In genomic region chr7:55618913-55619312, GRCh38 we compare ENCODE assay signal across 29 cellular contexts.
"Had no signal": no experiment of that assay in that cellular context is flagged by ENCODE, and none has a peak within 500 bp of the region (broad histone marks: within the 10 kb centered on the region; RNA-seq: fewer than 3 reads in every experiment).

No MANE protein-coding gene starts in this region.

- H3K4me1 ChIP-seq: colonic mucosa, esophagus muscularis mucosa, esophagus squamous epithelium, gastrocnemius medialis, gastroesophageal sphincter, heart left ventricle, heart right ventricle had no signal

- FAIRE-seq: colon, endometrium, endothelial cell of umbilical vein, frontal cortex had no signal

- H3K4me1 Mint-ChIP-seq: endodermal cell had no signal

- H3K27ac ChIP-seq: colonic mucosa, coronary artery, dorsolateral prefrontal cortex, epithelial cell of prostate, esophagus muscularis mucosa, esophagus squamous epithelium, foreskin keratinocyte, gastrocnemius medialis, gastroesophageal sphincter, heart left ventricle, heart right ventricle had no signal

- H3K27ac Mint-ChIP-seq: dendritic cell treated with granulocyte-macrophage colony-stimulating factor and Interleukin-4, amounts not matched to agents 40 ng/mL and 50 ng/mL, for 4 days; effector memory CD8-positive, alpha-beta T cell; endodermal cell had no signal

- H3K27me3 Mint-ChIP-seq: dendritic cell treated with granulocyte-macrophage colony-stimulating factor and Interleukin-4, amounts not matched to agents 40 ng/mL and 50 ng/mL, for 4 days had no signal

- ATAC-seq: effector memory CD8-positive, alpha-beta T cell; esophagus mucosa; foreskin keratinocyte; gastrocnemius medialis; gastroesophageal sphincter; heart left ventricle; heart right ventricle had no signal

- H3K4me3 Mint-ChIP-seq: dendritic cell treated with granulocyte-macrophage colony-stimulating factor and Interleukin-4, amounts not matched to agents 40 ng/mL and 50 ng/mL, for 4 days; effector memory CD8-positive, alpha-beta T cell; endodermal cell had no signal

- H3K9me3 ChIP-seq: colonic mucosa, esophagus muscularis mucosa, gastrocnemius medialis had no signal

- H3K36me3 ChIP-seq: colonic mucosa, esophagus muscularis mucosa, esophagus squamous epithelium, gastrocnemius medialis, gastroesophageal sphincter, heart left ventricle, heart right ventricle had no signal

- DNase-seq: colonic mucosa; cortex of kidney; dermis blood vessel endothelial cell; dorsolateral prefrontal cortex; effector CD4-positive, alpha-beta T cell; effector CD8-positive, alpha-beta T cell; effector memory CD4-positive, alpha-beta T cell; effector memory CD8-positive, alpha-beta T cell; endodermal cell; erythroblast; esophagus squamous epithelium; foreskin fibroblast; foreskin keratinocyte; foreskin melanocyte; gastrocnemius medialis; glutamatergic neuron; head of caudate nucleus; heart left ventricle; heart right ventricle had no signal

- H3K27me3 ChIP-seq: colonic mucosa, foreskin keratinocyte, gastrocnemius medialis had no signal

- H3K4me3 ChIP-seq: colonic mucosa, coronary artery, dorsolateral prefrontal cortex, esophagus muscularis mucosa, esophagus squamous epithelium, gastrocnemius medialis, gastroesophageal sphincter, heart left ventricle, heart right ventricle had no signal
